Comparison of ENCODE assay signal across 9 cellular contexts in genomic region chr17:78174332-78174869, GRCh38. TPM values are rescaled to one million over a fixed set of nuclear protein-coding genes. Genes with fewer than 3 reads are reported as not detected.
A peak's percentile ranks its signal among the peaks of the same experiment; 100 is the strongest.
DNase-seq lines count a peak whose midpoint lies in the region; ATAC-seq, FAIRE-seq and TF ChIP-seq lines count a peak whose summit lies in the region.
"Had no signal": no experiment of that assay in that cellular context is flagged by ENCODE, and none has a peak within 500 bp of the region (broad histone marks: within the 10 kb centered on the region; RNA-seq: fewer than 3 reads in every experiment).

No MANE protein-coding gene starts in this region.

- BruUV-seq in GM12878 (replicated peaks; lab: Mats Ljungman, UMichigan), result no TSS peak

- TF ChIP-seq POLR2A in GM12878 (IDR thresholded peaks at IDR 0.05; ENCODE audit: low read depth, low read length) (peak; percentile 86), upper lobe of left lung (IDR thresholded peaks at IDR 0.05) (peak in 2 of 4 donors; percentile 56 to 81)

- no peak overlapping the region for H2AFZ ChIP-seq in GM12878 (ENCODE audit: control insufficient read depth, low read depth, low read length)

- H4K20me1 ChIP-seq in GM12878 (ENCODE audit: control insufficient read depth, insufficient read depth), result no peaks in the 10 kb centered on the region; the same call in 1 of the 2 replicates

- H3K4me1 ChIP-seq in GM12878 (ENCODE audit: control insufficient read depth, insufficient read depth, low read length) (peaks cover 64% of the 10 kb centered on the region), lung (ENCODE audit: control insufficient read depth in 2 of 2, insufficient read depth in 2 of 2, low read length in 2 of 2) (peaks cover 0 to 47% of the 10 kb centered on the region in 2 donors), upper lobe of left lung (peaks cover 74 to 87% (median 83%) of the 10 kb centered on the region in 4 donors)

- TF ChIP-seq CTCF in GM12878 (IDR thresholded peaks at IDR 0.05 in 2 of 3, conservative IDR thresholded peaks at IDR 0.05 in 1 of 3; ENCODE audit: control insufficient read depth in 2 of 3, extremely low read depth in 1 of 3, insufficient read depth in 1 of 3, low read depth in 3 of 3, low read length in 3 of 3), result peak; percentile 3 to 48 (median 33); a peak in 3 of 6 replicates
- TF ChIP-seq CTCF in lung (IDR thresholded peaks at IDR 0.05; ENCODE audit: control extremely low read depth, extremely low read depth), result peak; percentile 30
- TF ChIP-seq CTCF in upper lobe of left lung (IDR thresholded peaks at IDR 0.05), result peak; percentile 70 to 97 (median 92)
- TF ChIP-seq CTCF in foreskin fibroblast (IDR thresholded peaks at IDR 0.05; ENCODE audit: low read depth, low read length), result no peak

- peaks cover 8 to 33% of the 10 kb centered on the region in 2 experiments; a peak in 3 of 4 replicates for H3K36me3 ChIP-seq in GM12878 (ENCODE audit: control insufficient read depth in 2 of 2, insufficient read depth in 2 of 2, low read length in 1 of 2)
- H3K36me3 ChIP-seq in lung (ENCODE audit: control insufficient read depth in 2 of 2, insufficient read depth in 2 of 2, low read length in 2 of 2), result peaks cover 0 to 12% of the 10 kb centered on the region in 2 donors
- H3K36me3 ChIP-seq in upper lobe of left lung, result peaks cover 0 to 31% (median 14%) of the 10 kb centered on the region in 4 donors

- peak overlapping the region; percentile 46; the same call in 1 of the 2 replicates for H3K4me3 ChIP-seq in GM12878
- no peak overlapping the region for H3K4me3 ChIP-seq in lung
- H3K4me3 ChIP-seq in upper lobe of left lung, result peak overlapping the region in 2 of 4 donors; percentile 1 to 9
- H3K4me3 ChIP-seq in foreskin fibroblast (ENCODE audit: low read depth in 1 of 2, low read length in 2 of 2), result no peak overlapping the region

- H3K79me2 ChIP-seq in GM12878 (ENCODE audit: control insufficient read depth, insufficient read depth, low read length), result peaks cover 43% of the 10 kb centered on the region

- peak overlapping the region; percentile 60; the same call in 1 of the 2 replicates for H3K9ac ChIP-seq in GM12878 (ENCODE audit: control insufficient read depth, insufficient read depth, low read length)

- no peaks in the 10 kb centered on the region for H3K27me3 ChIP-seq in GM12878 (replicated peaks in 1 of 2; ENCODE audit: control insufficient read depth in 2 of 2, insufficient read depth in 2 of 2, low read length in 1 of 2)
- H3K27me3 ChIP-seq in lung (ENCODE audit: control insufficient read depth, insufficient read depth), result no peaks in the 10 kb centered on the region
- H3K27me3 ChIP-seq in upper lobe of left lung, result no peaks in the 10 kb centered on the region

- FAIRE-seq in GM12878 (lab: Jason Lieb, UNC), result no peak

- DNase-seq in activated CD8-positive, alpha-beta memory T cell treated with anti-CD3 and anti-CD28 coated beads for 24 hours, result peak; percentile 60
- DNase-seq in activated CD8-positive, alpha-beta memory T cell treated with anti-CD3 and anti-CD28 coated beads, Interleukin-2, amount 50 U/mL, for 4 hours, result no peak
- DNase-seq in GM12878 (ENCODE audit: low read depth, low spot score), result no peak
- DNase-seq in lung (ENCODE audit: low spot score), result peak; percentile 93
- DNase-seq in upper lobe of left lung, result peak; percentile 93 to 98
- no peak for DNase-seq in foreskin fibroblast
- DNase-seq in NAMALWA (ENCODE audit: low spot score), result no peak
- DNase-seq in NCI-H187 (lab: John Stamatoyannopoulos, UW), result no peak

- H3K9me3 ChIP-seq in GM12878 (replicated peaks; ENCODE audit: control insufficient read depth, insufficient read depth, low read length) (no peaks in the 10 kb centered on the region), lung (ENCODE audit: control insufficient read depth in 2 of 2, insufficient read depth in 1 of 2, low read length in 1 of 2) (no peaks in the 10 kb centered on the region), upper lobe of left lung (no peaks in the 10 kb centered on the region)

- H3K4me2 ChIP-seq in GM12878 (ENCODE audit: control insufficient read depth, insufficient read depth), result peak overlapping the region; percentile 96

- in situ Hi-C loops in GM12878 (cut with MboI), result loop anchor here (25.0 kb wide), 1 partner anchor 1912 kb away; the partner anchor contains the start of gene UBALD2

- intact Hi-C loops in GM12878 (cut with micrococcal nuclease; ENCODE audit: unreplicated experiment), result no loop called here

- TF ChIP-seq EP300 in GM12878 (IDR thresholded peaks at IDR 0.05; ENCODE audit: borderline replicate concordance in 1 of 2, control insufficient read depth in 1 of 2, low read depth in 2 of 2, low read length in 2 of 2), result no peak
- TF ChIP-seq EP300 in upper lobe of left lung (IDR thresholded peaks at IDR 0.05), result peak in 3 of 4 donors; percentile 80 to 91 (median 83)

- 16% methylated on average over 14 of the region's 15 CpGs for WGBS in GM12878 (ENCODE audit: insufficient coverage, insufficient replicate concordance, low lambda C conversion rate, missing lambda C conversion rate)
- 10 to 23% methylated on average over 13 to 15 of the region's 15 CpGs for WGBS in lung, 2 donors
- 7 to 10% methylated on average over 6 to 11 of the region's 15 CpGs for WGBS in upper lobe of left lung, 2 donors

- POLR2A ChIA-PET in GM12878 (lab: Charles Lee), result interaction anchor here (0.8 to 8.7 kb wide), 14 partner anchors 12 to 60 kb away, joined by 3 to 85 read pairs (median 4); partner anchors contain the start of genes AFMID, C17orf99, TK1 and TMC6

- peak overlapping the region; percentile 86 for H3K27ac ChIP-seq in GM12878 (ENCODE audit: control insufficient read depth, insufficient read depth)
- H3K27ac ChIP-seq in lung (ENCODE audit: low read depth in 1 of 2, low read length in 1 of 2), result peak overlapping the region; percentile 84 to 88
- H3K27ac ChIP-seq in upper lobe of left lung, result peak overlapping the region; percentile 83 to 95 (median 92)

- RAD21 ChIA-PET in GM12878 (lab: Charles Lee; ENCODE audit: unreplicated experiment), result interaction anchor here (0.7 to 8.6 kb wide), 12 partner anchors 20 to 154 kb away, joined by 3 to 83 read pairs (median 4); partner anchors contain the start of gene TMC8

- no peak for TF ChIP-seq RAD21 in GM12878 (IDR thresholded peaks at IDR 0.05; ENCODE audit: insufficient read depth, low read depth, low read length)

- CTCF ChIA-PET in GM12878 (lab: Yijun Ruan, JAX), result interaction anchor here (0.7 to 9.0 kb wide), 18 partner anchors 9 to 154 kb away, joined by 3 to 132 read pairs (median 14); partner anchors contain the start of genes AFMID, C17orf99, TK1 and TMC6

- ATAC-seq in GM12878 (peak; percentile 13), lung (ENCODE audit: insufficient read depth, low FRiP score) (peak; percentile 75), upper lobe of left lung (ENCODE audit: low FRiP score in 2 of 2) (peak; percentile 82 to 92)

- SMC1A ChIA-PET in GM12878 (lab: Charles Lee; ENCODE audit: uncharacterized antibody, unreplicated experiment), result interaction anchor here (0.6 to 7.4 kb wide), 13 partner anchors 14 to 155 kb away, joined by 3 to 51 read pairs (median 7); no protein-coding TSS in a partner anchor

RNA-seq across cellular contexts. Expression of gene SYNGR2, which starts 6.0 kb away (rescaled TPM):
- total RNA-seq in GM12878 (2013; cell fraction: nucleolus; rRNA removed), result 161 and 167 TPM in 2 replicates
- 189 and 212 TPM in 2 replicates for total RNA-seq in GM12878 (2014; rRNA removed)
- total RNA-seq in GM12878 (2014; rRNA removed; fragmentation: Illumina TruSeq; extraction: Trizol), result 112 and 126 TPM in 2 replicates
- 291 and 310 TPM in 2 replicates for total RNA-seq in GM12878 (2021)
- polyA plus RNA-seq in GM12878 (2011; ENCODE audit: low read depth), result 105 TPM
- polyA plus RNA-seq in GM12878 (2011; rRNA removed), result 134 and 329 TPM in 2 replicates
- polyA plus RNA-seq in GM12878 (2011; cell fraction: cytosol; rRNA removed), result 630 and 860 TPM in 2 replicates
- 304 and 332 TPM in 2 replicates for polyA plus RNA-seq in GM12878 (2011; cell fraction: nucleus; rRNA removed)
- 386 and 393 TPM in 2 replicates for polyA plus RNA-seq in GM12878 (2012)
- 69.3 and 212 TPM in 2 replicates for polyA plus RNA-seq in GM12878 (2014; fragmentation: Illumina TruSeq; extraction: Trizol)
- 10 to 100 TPM in 1 of 2 experiments, 1 to 10 TPM in 1; 4.4 to 28.8 TPM for polyA plus RNA-seq in GM12878 (2014; fragmentation: Nextera tagmentation; extraction: Ambion mirVana)
- polyA plus RNA-seq in GM12878 (2014; rRNA removed), result 310 and 312 TPM in 2 replicates
- 100 to 1,000 TPM; 491 to 529 TPM for polyA plus RNA-seq in GM12878 (2016; fragmentation: Nextera tagmentation; extraction: Ambion mirVana)
- 329 and 477 TPM in 2 replicates for polyA minus RNA-seq in GM12878 (2011; rRNA and poly(A)+ RNA removed)
- polyA minus RNA-seq in GM12878 (2011; cell fraction: cytosol; rRNA and poly(A)+ RNA removed), result 131 and 150 TPM in 2 replicates
- 60.8 and 82.3 TPM in 2 replicates for polyA minus RNA-seq in GM12878 (2011; cell fraction: nucleus; rRNA and poly(A)+ RNA removed)
- 100 to 1,000 TPM; 111 to 188 TPM for total RNA-seq in lung
- polyA plus RNA-seq in lung, result 100 to 1,000 TPM; 188 to 212 TPM
- 100 to 1,000 TPM; 110 to 265 (median 179) TPM for total RNA-seq in upper lobe of left lung

RNA-seq across cellular contexts. Expression of gene TK1, which starts 12.5 kb away (rescaled TPM):
- total RNA-seq in GM12878 (2013; cell fraction: nucleolus; rRNA removed), result 11.3 and 13.8 TPM in 2 replicates
- total RNA-seq in GM12878 (2014; rRNA removed) (93.2 and 102 TPM in 2 replicates), GM12878 (2014; rRNA removed; fragmentation: Illumina TruSeq; extraction: Trizol) (49.9 and 53.4 TPM in 2 replicates), GM12878 (2021) (89.7 and 96.3 TPM in 2 replicates), lung (1 to 10 TPM; 7.9 to 9.2 TPM), upper lobe of left lung (10 to 100 TPM in 3 of 6 donors, 1 to 10 TPM in 3; 2.8 to 16.0 (median 9.0) TPM)
- polyA plus RNA-seq in GM12878 (2011; ENCODE audit: low read depth), result 34.9 TPM
- polyA plus RNA-seq in GM12878 (2011; rRNA removed) (32.6 and 62.7 TPM in 2 replicates), GM12878 (2014; fragmentation: Illumina TruSeq; extraction: Trizol) (27.4 and 55.2 TPM in 2 replicates), GM12878 (2014; fragmentation: Nextera tagmentation; extraction: Ambion mirVana) (10 to 100 TPM in 1 of 2 experiments, 1 to 10 TPM in 1; 4.6 to 13.0 TPM), GM12878 (2014; rRNA removed) (127 and 128 TPM in 2 replicates), GM12878 (2016; fragmentation: Nextera tagmentation; extraction: Ambion mirVana) (100 to 1,000 TPM; 168 to 175 TPM), lung (10 to 100 TPM; 11.5 to 14.9 TPM)
- 161 and 278 TPM in 2 replicates for polyA plus RNA-seq in GM12878 (2011; cell fraction: cytosol; rRNA removed)
- polyA plus RNA-seq in GM12878 (2011; cell fraction: nucleus; rRNA removed), result 136 and 156 TPM in 2 replicates
- polyA plus RNA-seq in GM12878 (2012), result 62.9 and 70.7 TPM in 2 replicates
- 92.8 and 202 TPM in 2 replicates for polyA minus RNA-seq in GM12878 (2011; rRNA and poly(A)+ RNA removed)
- 47.4 and 52.8 TPM in 2 replicates for polyA minus RNA-seq in GM12878 (2011; cell fraction: cytosol; rRNA and poly(A)+ RNA removed)
- polyA minus RNA-seq in GM12878 (2011; cell fraction: nucleus; rRNA and poly(A)+ RNA removed), result 23.5 and 34.4 TPM in 2 replicates

RNA-seq across cellular contexts. Expression of gene AFMID, which starts 12.8 kb away (rescaled TPM):
- 58.4 and 68.9 TPM in 2 replicates for total RNA-seq in GM12878 (2013; cell fraction: nucleolus; rRNA removed)
- total RNA-seq in GM12878 (2014; rRNA removed) (60.7 and 79.9 TPM in 2 replicates), GM12878 (2014; rRNA removed; fragmentation: Illumina TruSeq; extraction: Trizol) (51.9 and 54.3 TPM in 2 replicates), GM12878 (2021) (45.8 and 47.0 TPM in 2 replicates), lung (10 to 100 TPM; 33.7 to 34.9 TPM), upper lobe of left lung (100 to 1,000 TPM in 1 of 6 donors, 10 to 100 TPM in 5; 30.5 to 265 (median 44.2) TPM)
- 95.9 TPM for polyA plus RNA-seq in GM12878 (2011; ENCODE audit: low read depth)
- polyA plus RNA-seq in GM12878 (2011; rRNA removed) (46.3 and 58.9 TPM in 2 replicates), GM12878 (2014; fragmentation: Illumina TruSeq; extraction: Trizol) (70.8 and 77.9 TPM in 2 replicates), GM12878 (2014; fragmentation: Nextera tagmentation; extraction: Ambion mirVana) (10 to 100 TPM; 50.3 to 98.8 TPM), GM12878 (2014; rRNA removed) (51.2 and 68.7 TPM in 2 replicates), GM12878 (2016; fragmentation: Nextera tagmentation; extraction: Ambion mirVana) (10 to 100 TPM; 36.1 to 41.3 TPM), lung (10 to 100 TPM; 24.6 to 35.4 TPM)
- polyA plus RNA-seq in GM12878 (2011; cell fraction: cytosol; rRNA removed), result 72.4 and 108 TPM in 2 replicates
- 100 and 117 TPM in 2 replicates for polyA plus RNA-seq in GM12878 (2011; cell fraction: nucleus; rRNA removed)
- 54.5 and 55.0 TPM in 2 replicates for polyA plus RNA-seq in GM12878 (2012)
- 66.9 and 116 TPM in 2 replicates for polyA minus RNA-seq in GM12878 (2011; rRNA and poly(A)+ RNA removed)
- polyA minus RNA-seq in GM12878 (2011; cell fraction: cytosol; rRNA and poly(A)+ RNA removed), result 25.5 and 26.8 TPM in 2 replicates
- 18.5 and 31.9 TPM in 2 replicates for polyA minus RNA-seq in GM12878 (2011; cell fraction: nucleus; rRNA and poly(A)+ RNA removed)

RNA-seq across cellular contexts. Expression of gene C17orf99, which starts 28.2 kb away (rescaled TPM):
- 3.6 and 5.5 TPM in 2 replicates for total RNA-seq in GM12878 (2013; cell fraction: nucleolus; rRNA removed)
- total RNA-seq in GM12878 (2014; rRNA removed), result 2.1 and 5.9 TPM in 2 replicates
- 1.6 and 1.9 TPM in 2 replicates for total RNA-seq in GM12878 (2014; rRNA removed; fragmentation: Illumina TruSeq; extraction: Trizol)
- total RNA-seq in GM12878 (2021), result 3.1 and 4.4 TPM in 2 replicates
- polyA plus RNA-seq in GM12878 (2011; ENCODE audit: low read depth), result 1.5 TPM
- 2.2 and 3.5 TPM in 2 replicates for polyA plus RNA-seq in GM12878 (2011; rRNA removed)
- 4.1 and 4.5 TPM in 2 replicates for polyA plus RNA-seq in GM12878 (2011; cell fraction: cytosol; rRNA removed)
- polyA plus RNA-seq in GM12878 (2011; cell fraction: nucleus; rRNA removed), result 5.0 and 11.8 TPM in 2 replicates
- 3.6 and 6.7 TPM in 2 replicates for polyA plus RNA-seq in GM12878 (2012)
- polyA plus RNA-seq in GM12878 (2014; fragmentation: Illumina TruSeq; extraction: Trizol), result 0.22 and 1.4 TPM in 2 replicates
- polyA plus RNA-seq in GM12878 (2014; fragmentation: Nextera tagmentation; extraction: Ambion mirVana), result under 1 TPM; 0.20 to 0.48 TPM
- 4.8 and 5.6 TPM in 2 replicates for polyA plus RNA-seq in GM12878 (2014; rRNA removed)
- 1 to 10 TPM; 3.0 to 4.5 TPM for polyA plus RNA-seq in GM12878 (2016; fragmentation: Nextera tagmentation; extraction: Ambion mirVana)
- 2.9 and 5.1 TPM in 2 replicates for polyA minus RNA-seq in GM12878 (2011; rRNA and poly(A)+ RNA removed)
- polyA minus RNA-seq in GM12878 (2011; cell fraction: cytosol; rRNA and poly(A)+ RNA removed), result 2.7 TPM in 1 of 2 replicates, not detected in the other
- 0.36 and 4.7 TPM in 2 replicates for polyA minus RNA-seq in GM12878 (2011; cell fraction: nucleus; rRNA and poly(A)+ RNA removed)
- total RNA-seq in lung, result 1 to 10 TPM in 1 of 2 donors, not detected in 1; 2.8 TPM
- polyA plus RNA-seq in lung, result under 1 TPM; 0.05 to 0.20 TPM
- 1 to 10 TPM in 1 of 6 donors, under 1 TPM in 2, not detected in 3; 0.46 to 1.1 (median 0.54) TPM for total RNA-seq in upper lobe of left lung
- total RNA-seq: mononuclear cell had no signal

RNA-seq across cellular contexts. Expression of gene BIRC5, which starts 39.7 kb away (rescaled TPM):
- 25.6 and 33.4 TPM in 2 replicates for total RNA-seq in GM12878 (2013; cell fraction: nucleolus; rRNA removed)
- total RNA-seq in GM12878 (2014; rRNA removed) (104 and 105 TPM in 2 replicates), GM12878 (2014; rRNA removed; fragmentation: Illumina TruSeq; extraction: Trizol) (64.3 and 74.8 TPM in 2 replicates), GM12878 (2021) (73.8 and 76.9 TPM in 2 replicates), lung (10 to 100 TPM in 1 of 2 donors, 1 to 10 TPM in 1; 1.1 to 11.2 TPM), upper lobe of left lung (1 to 10 TPM in 5 of 6 donors, not detected in 1; 1.4 to 6.4 (median 3.5) TPM)
- 23.5 TPM for polyA plus RNA-seq in GM12878 (2011; ENCODE audit: low read depth)
- polyA plus RNA-seq in GM12878 (2011; rRNA removed) (41.0 and 49.0 TPM in 2 replicates), GM12878 (2014; fragmentation: Illumina TruSeq; extraction: Trizol) (31.4 and 51.7 TPM in 2 replicates), GM12878 (2014; fragmentation: Nextera tagmentation; extraction: Ambion mirVana) (10 to 100 TPM; 89.2 to 92.4 TPM), GM12878 (2014; rRNA removed) (115 and 119 TPM in 2 replicates), GM12878 (2016; fragmentation: Nextera tagmentation; extraction: Ambion mirVana) (100 to 1,000 TPM; 163 to 175 TPM), lung (1 to 10 TPM; 2.0 to 2.8 TPM)
- polyA plus RNA-seq in GM12878 (2011; cell fraction: cytosol; rRNA removed), result 49.0 and 62.8 TPM in 2 replicates
- polyA plus RNA-seq in GM12878 (2011; cell fraction: nucleus; rRNA removed), result 34.8 and 41.5 TPM in 2 replicates
- 38.2 and 42.6 TPM in 2 replicates for polyA plus RNA-seq in GM12878 (2012)
- 43.5 and 58.7 TPM in 2 replicates for polyA minus RNA-seq in GM12878 (2011; rRNA and poly(A)+ RNA removed)
- 15.9 and 16.1 TPM in 2 replicates for polyA minus RNA-seq in GM12878 (2011; cell fraction: cytosol; rRNA and poly(A)+ RNA removed)
- 15.5 and 29.3 TPM in 2 replicates for polyA minus RNA-seq in GM12878 (2011; cell fraction: nucleus; rRNA and poly(A)+ RNA removed)

Comparison
In these comparisons a context has a peak if more than half of its experiments do, and no peak if none do; other contexts are left out.
1. DNase-seq: peak in activated CD8-positive, alpha-beta memory T cell treated with anti-CD3 and anti-CD28 coated beads for 24 hours (single experiment), lung (single experiment) and upper lobe of left lung (2 of 2); none in activated CD8-positive, alpha-beta memory T cell treated with anti-CD3 and anti-CD28 coated beads, Interleukin-2, amount 50 U/mL, for 4 hours (single experiment), GM12878 (single experiment), foreskin fibroblast (0 of 2), NAMALWA (single experiment) and NCI-H187 (0 of 2).
2. ATAC-seq: peak in every context shown above with its lines; median percentile 87 in upper lobe of left lung; 75 in lung; 13 in GM12878.
3. Peak in every context shown above with its lines, with median percentiles within 50 percentile points of each other: H3K27ac ChIP-seq.